1 cellular context compared by ENCODE assay signal in genomic region chr9:21933281-21933680, GRCh38.
TF ChIP-seq lines count a peak whose summit lies in the region.

No MANE protein-coding gene starts in this region.

TF ChIP-seq in WTC11, 78 proteins besides CTCF, POLR2A, EP300 and RAD21 (continued from another document):
- TF ChIP-seq, protein P1, sequence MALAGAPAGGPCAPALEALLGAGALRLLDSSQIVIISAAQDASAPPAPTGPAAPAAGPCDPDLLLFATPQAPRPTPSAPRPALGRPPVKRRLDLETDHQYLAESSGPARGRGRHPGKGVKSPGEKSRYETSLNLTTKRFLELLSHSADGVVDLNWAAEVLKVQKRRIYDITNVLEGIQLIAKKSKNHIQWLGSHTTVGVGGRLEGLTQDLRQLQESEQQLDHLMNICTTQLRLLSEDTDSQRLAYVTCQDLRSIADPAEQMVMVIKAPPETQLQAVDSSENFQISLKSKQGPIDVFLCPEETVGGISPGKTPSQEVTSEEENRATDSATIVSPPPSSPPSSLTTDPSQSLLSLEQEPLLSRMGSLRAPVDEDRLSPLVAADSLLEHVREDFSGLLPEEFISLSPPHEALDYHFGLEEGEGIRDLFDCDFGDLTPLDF (CRISPR knock-in tag; IDR thresholded peaks at IDR 0.05): no peak
- TF ChIP-seq FOXJ3 (CRISPR knock-in tag; IDR thresholded peaks at IDR 0.05; ENCODE audit: borderline replicate concordance) (no peak), ARID4B (CRISPR knock-in tag; IDR thresholded peaks at IDR 0.05; ENCODE audit: borderline replicate concordance) (no peak), USF2 (CRISPR knock-in tag; IDR thresholded peaks at IDR 0.05) (no peak), SP1 (CRISPR knock-in tag; conservative IDR thresholded peaks at IDR 0.05) (no peak), ATF1 (CRISPR knock-in tag; IDR thresholded peaks at IDR 0.05) (no peak), SMAD4 (CRISPR knock-in tag; IDR thresholded peaks at IDR 0.05) (no peak), FOXP1 (CRISPR knock-in tag; IDR thresholded peaks at IDR 0.05; ENCODE audit: borderline replicate concordance) (no peak), ZBTB21 (CRISPR knock-in tag; IDR thresholded peaks at IDR 0.05; ENCODE audit: borderline replicate concordance) (no peak), ZNF671 (CRISPR knock-in tag; IDR thresholded peaks at IDR 0.05) (no peak)
- TF ChIP-seq, protein P2, sequence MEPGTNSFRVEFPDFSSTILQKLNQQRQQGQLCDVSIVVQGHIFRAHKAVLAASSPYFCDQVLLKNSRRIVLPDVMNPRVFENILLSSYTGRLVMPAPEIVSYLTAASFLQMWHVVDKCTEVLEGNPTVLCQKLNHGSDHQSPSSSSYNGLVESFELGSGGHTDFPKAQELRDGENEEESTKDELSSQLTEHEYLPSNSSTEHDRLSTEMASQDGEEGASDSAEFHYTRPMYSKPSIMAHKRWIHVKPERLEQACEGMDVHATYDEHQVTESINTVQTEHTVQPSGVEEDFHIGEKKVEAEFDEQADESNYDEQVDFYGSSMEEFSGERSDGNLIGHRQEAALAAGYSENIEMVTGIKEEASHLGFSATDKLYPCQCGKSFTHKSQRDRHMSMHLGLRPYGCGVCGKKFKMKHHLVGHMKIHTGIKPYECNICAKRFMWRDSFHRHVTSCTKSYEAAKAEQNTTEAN (CRISPR knock-in tag; IDR thresholded peaks at IDR 0.05): no peak
- TF ChIP-seq, protein P3, sequence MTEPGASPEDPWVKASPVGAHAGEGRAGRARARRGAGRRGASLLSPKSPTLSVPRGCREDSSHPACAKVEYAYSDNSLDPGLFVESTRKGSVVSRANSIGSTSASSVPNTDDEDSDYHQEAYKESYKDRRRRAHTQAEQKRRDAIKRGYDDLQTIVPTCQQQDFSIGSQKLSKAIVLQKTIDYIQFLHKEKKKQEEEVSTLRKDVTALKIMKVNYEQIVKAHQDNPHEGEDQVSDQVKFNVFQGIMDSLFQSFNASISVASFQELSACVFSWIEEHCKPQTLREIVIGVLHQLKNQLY (CRISPR knock-in tag; IDR thresholded peaks at IDR 0.05): no peak
